ENCODE assay signal across 1 cellular context in genomic region chr20:48364688-48365421, GRCh38.
TF ChIP-seq lines count a peak whose summit lies in the region.

No MANE protein-coding gene starts in this region.

TF ChIP-seq in GM12878, 131 proteins besides CTCF, POLR2A, EP300 and RAD21 (continued from another document):
- TF ChIP-seq ZBTB4 (CRISPR knock-in tag; IDR thresholded peaks at IDR 0.05), result no peak
- TF ChIP-seq CUX1 (IDR thresholded peaks at IDR 0.05; ENCODE audit: insufficient replicate concordance, low read depth, low read length), result no peak
